Comparison of ENCODE assay signal across 20 cellular contexts in genomic region chr1:67372136-67372535, GRCh38. TPM values are rescaled to one million over a fixed set of nuclear protein-coding genes. Genes with fewer than 3 reads are reported as not detected.
DNase-seq lines count a peak whose midpoint lies in the region; ATAC-seq and TF ChIP-seq lines count a peak whose summit lies in the region.
"Had no signal": no experiment of that assay in that cellular context is flagged by ENCODE, and none has a peak within 500 bp of the region (broad histone marks: within the 10 kb centered on the region; RNA-seq: fewer than 3 reads in every experiment).

No MANE protein-coding gene starts in this region.

- peaks cover 38% of the 10 kb centered on the region for H3K36me3 Mint-ChIP-seq in activated CD8-positive, alpha-beta memory T cell treated with anti-CD3 and anti-CD28 coated beads, Interleukin-2, amount 10 ng/mL, durations not matched to agents 7 days and 5 days
- peaks cover 0 to 58% (median 5%) of the 10 kb centered on the region in 5 donors for H3K36me3 Mint-ChIP-seq in naive thymus-derived CD4-positive, alpha-beta T cell

- H3K9me3 Mint-ChIP-seq in activated CD8-positive, alpha-beta memory T cell treated with anti-CD3 and anti-CD28 coated beads, Interleukin-2, amount 10 ng/mL, durations not matched to agents 7 days and 5 days (ENCODE audit: low read depth): no peaks in the 10 kb centered on the region
- peaks cover 0 to 1% (median 0%) of the 10 kb centered on the region in 11 donors for H3K9me3 Mint-ChIP-seq in naive thymus-derived CD4-positive, alpha-beta T cell
- H3K9me3 Mint-ChIP-seq: activated naive CD8-positive, alpha-beta T cell treated with anti-CD3 and anti-CD28 coated beads, Interleukin-2, amount 10 ng/mL, durations not matched to agents 7 days and 5 days; activated T-cell treated with anti-CD3 and anti-CD28 coated beads, Interleukin-2, amount 50 U/mL, for 4 hours had no signal

- DNase-seq in GM03348 (ENCODE audit: low spot score): peak; percentile 19
- DNase-seq in RWPE2 (ENCODE audit: low spot score): no peak
- DNase-seq in fibroblast of lung (ENCODE audit: low read depth in 2 of 2): peak; percentile 21 to 25
- no peak for DNase-seq in gastrocnemius medialis
- no peak for DNase-seq in activated CD8-positive, alpha-beta memory T cell treated with anti-CD3 and anti-CD28 coated beads, Interleukin-2, amount 10 ng/mL, durations not matched to agents 7 days and 5 days
- no peak for DNase-seq in naive thymus-derived CD4-positive, alpha-beta T cell
- no peak for DNase-seq in GM20000 (ENCODE audit: low spot score)
- DNase-seq: activated CD4-positive, alpha-beta T cell treated with anti-CD3 and anti-CD28 coated beads, Interleukin-2, amount 50 U/mL, for 4 hours; activated naive CD8-positive, alpha-beta T cell treated with anti-CD3 and anti-CD28 coated beads, Interleukin-2, amount 10 ng/mL, durations not matched to agents 7 days and 5 days; activated T-cell treated with anti-CD3 and anti-CD28 coated beads, Interleukin-2, amount 50 U/mL, for 4 hours; BE2C; H7; KBM-7; left ventricle myocardium superior; NCI-H1092 treated with DMSO at 0.1 percent for 48 hours; NCI-H2107; ovary; RPMI8226; stimulated activated CD4-positive, alpha-beta T cell treated with anti-CD3 and anti-CD28 coated beads, Interleukin-2, amount 100 ng/mL, for 48 hours; substantia nigra had no signal

- no peak for TF ChIP-seq POLR2A in gastrocnemius medialis (IDR thresholded peaks at IDR 0.05)

- H3K27ac ChIP-seq in RWPE2 (ENCODE audit: poor library complexity, severe bottlenecking) (no peak overlapping the region), fibroblast of lung (ENCODE audit: insufficient read depth, low read length) (no peak overlapping the region), gastrocnemius medialis (peak overlapping the region; percentile 72 to 84 (median 80))
- no peak overlapping the region for H3K27ac ChIP-seq in naive thymus-derived CD4-positive, alpha-beta T cell (ENCODE audit: low read depth, low read length)
- H3K27ac ChIP-seq: ovary had no signal

- peaks cover 1% of the 10 kb centered on the region for H3K4me1 Mint-ChIP-seq in activated CD8-positive, alpha-beta memory T cell treated with anti-CD3 and anti-CD28 coated beads, Interleukin-2, amount 10 ng/mL, durations not matched to agents 7 days and 5 days
- peaks cover 0 to 20% (median 0%) of the 10 kb centered on the region in 7 donors for H3K4me1 Mint-ChIP-seq in naive thymus-derived CD4-positive, alpha-beta T cell

- H3K4me3 Mint-ChIP-seq in activated CD8-positive, alpha-beta memory T cell treated with anti-CD3 and anti-CD28 coated beads, Interleukin-2, amount 10 ng/mL, durations not matched to agents 7 days and 5 days: no peak overlapping the region
- no peak overlapping the region for H3K4me3 Mint-ChIP-seq in naive thymus-derived CD4-positive, alpha-beta T cell
- H3K4me3 Mint-ChIP-seq: activated naive CD8-positive, alpha-beta T cell treated with anti-CD3 and anti-CD28 coated beads, Interleukin-2, amount 10 ng/mL, durations not matched to agents 7 days and 5 days; activated T-cell treated with anti-CD3 and anti-CD28 coated beads, Interleukin-2, amount 50 U/mL, for 4 hours had no signal

- intact Hi-C loops in gastrocnemius medialis (cut with DNase I; ENCODE audit: low total_unique reads): no loop called here
- intact Hi-C loops in naive thymus-derived CD4-positive, alpha-beta T cell (cut with micrococcal nuclease): no loop called here

- POLR2A ChIA-PET in naive thymus-derived CD4-positive, alpha-beta T cell (lab: Charles Lee): no interaction called here

- no peaks in the 10 kb centered on the region for H3K9me3 ChIP-seq in RWPE2 (ENCODE audit: severe bottlenecking)
- H3K9me3 ChIP-seq in fibroblast of lung (ENCODE audit: control insufficient read depth, insufficient read depth, low read depth, low read length): no peaks in the 10 kb centered on the region
- no peaks in the 10 kb centered on the region for H3K9me3 ChIP-seq in gastrocnemius medialis
- no peaks in the 10 kb centered on the region for H3K9me3 ChIP-seq in naive thymus-derived CD4-positive, alpha-beta T cell (ENCODE audit: control insufficient read depth in 2 of 3, low read length in 3 of 3)
- H3K9me3 ChIP-seq: BE2C, ovary had no signal

- H3K27me3 Mint-ChIP-seq in activated CD8-positive, alpha-beta memory T cell treated with anti-CD3 and anti-CD28 coated beads, Interleukin-2, amount 10 ng/mL, durations not matched to agents 7 days and 5 days: no peaks in the 10 kb centered on the region
- no peaks in the 10 kb centered on the region for H3K27me3 Mint-ChIP-seq in naive thymus-derived CD4-positive, alpha-beta T cell
- H3K27me3 Mint-ChIP-seq: activated naive CD8-positive, alpha-beta T cell treated with anti-CD3 and anti-CD28 coated beads, Interleukin-2, amount 10 ng/mL, durations not matched to agents 7 days and 5 days had no signal

- CTCF ChIA-PET in activated CD8-positive, alpha-beta memory T cell treated with anti-CD3 and anti-CD28 coated beads, Interleukin-2, amount 10 ng/mL, durations not matched to agents 7 days and 5 days (lab: Charles Lee): interaction anchor here (1.3 kb wide), 1 partner anchor 138 kb away, joined by 5 read pairs; no protein-coding TSS in a partner anchor
- CTCF ChIA-PET in naive thymus-derived CD4-positive, alpha-beta T cell (lab: Charles Lee): no interaction called here

- H3K27ac Mint-ChIP-seq in activated CD8-positive, alpha-beta memory T cell treated with anti-CD3 and anti-CD28 coated beads, Interleukin-2, amount 10 ng/mL, durations not matched to agents 7 days and 5 days: no peak overlapping the region
- no peak overlapping the region for H3K27ac Mint-ChIP-seq in naive thymus-derived CD4-positive, alpha-beta T cell
- H3K27ac Mint-ChIP-seq: activated naive CD8-positive, alpha-beta T cell treated with anti-CD3 and anti-CD28 coated beads, Interleukin-2, amount 10 ng/mL, durations not matched to agents 7 days and 5 days had no signal

- H2AFZ ChIP-seq in fibroblast of lung (ENCODE audit: low read length): peak overlapping the region; percentile 7

- H3K4me3 ChIP-seq in RWPE2 (ENCODE audit: severe bottlenecking) (no peak overlapping the region), fibroblast of lung (replicated peaks in 1 of 4; ENCODE audit: control extremely low read depth in 1 of 4, insufficient read depth in 1 of 4, low read depth in 3 of 4, low read length in 4 of 4) (no peak overlapping the region), gastrocnemius medialis (no peak overlapping the region)
- H3K4me3 ChIP-seq in naive thymus-derived CD4-positive, alpha-beta T cell (ENCODE audit: low read length): no peak overlapping the region
- H3K4me3 ChIP-seq: ovary had no signal

- no peaks in the 10 kb centered on the region for H3K79me2 ChIP-seq in fibroblast of lung (ENCODE audit: control insufficient read depth, insufficient read depth, low read length)

- no peak overlapping the region for H3K4me2 ChIP-seq in fibroblast of lung (ENCODE audit: extremely low read depth, insufficient read depth, low read length)

- no peaks in the 10 kb centered on the region for H4K20me1 ChIP-seq in fibroblast of lung (ENCODE audit: control insufficient read depth, extremely low read depth, insufficient read depth, low read length)

- ATAC-seq in RWPE2 (ENCODE audit: low read depth) (0 out of 3 replicates have a peak, but pooled peaks have one; percentile 33), gastrocnemius medialis (peak in 1 of 2 donors; percentile 4)
- no peak for ATAC-seq in activated CD8-positive, alpha-beta memory T cell treated with anti-CD3 and anti-CD28 coated beads, Interleukin-2, amount 10 ng/mL, durations not matched to agents 7 days and 5 days
- ATAC-seq in naive thymus-derived CD4-positive, alpha-beta T cell: no peak
- ATAC-seq: left ventricle myocardium superior had no signal

- H3K9ac ChIP-seq in fibroblast of lung (ENCODE audit: insufficient read depth, low read length): no peak overlapping the region

- in situ Hi-C loops in gastrocnemius medialis (cut with MboI; ENCODE audit: low sequenced_read_pairs in 4 of 4): no loop called here

- H3K4me1 ChIP-seq in RWPE2 (ENCODE audit: insufficient read depth, poor library complexity, severe bottlenecking) (peaks cover 10% of the 10 kb centered on the region), fibroblast of lung (ENCODE audit: control insufficient read depth, extremely low read depth, insufficient read depth, low read length) (no peaks in the 10 kb centered on the region), gastrocnemius medialis (peaks cover 23 to 28% of the 10 kb centered on the region in 2 donors)
- H3K4me1 ChIP-seq in naive thymus-derived CD4-positive, alpha-beta T cell (ENCODE audit: control insufficient read depth in 2 of 2, insufficient read depth in 2 of 2, low read length in 2 of 2): no peaks in the 10 kb centered on the region
- H3K4me1 ChIP-seq: BE2C had no signal

- H3K36me3 ChIP-seq in RWPE2 (ENCODE audit: low read depth) (no peaks in the 10 kb centered on the region), fibroblast of lung (ENCODE audit: control insufficient read depth, insufficient read depth, low read length) (no peaks in the 10 kb centered on the region), gastrocnemius medialis (no peaks in the 10 kb centered on the region)
- H3K36me3 ChIP-seq in naive thymus-derived CD4-positive, alpha-beta T cell (ENCODE audit: control insufficient read depth in 2 of 3, insufficient read depth in 3 of 3, low read length in 3 of 3): no peaks in the 10 kb centered on the region
- H3K36me3 ChIP-seq: BE2C, ovary had no signal

- TF ChIP-seq CTCF in RWPE2 (IDR thresholded peaks at IDR 0.05; ENCODE audit: poor library complexity, severe bottlenecking) (no peak), fibroblast of lung (conservative IDR thresholded peaks at IDR 0.05 in 1 of 2, IDR thresholded peaks at IDR 0.05 in 1 of 2; ENCODE audit: low read depth in 1 of 2, low read length in 2 of 2) (no peak), gastrocnemius medialis (IDR thresholded peaks at IDR 0.05 in 4 of 5, conservative IDR thresholded peaks at IDR 0.05 in 1 of 5) (no peak), GM20000 (IDR thresholded peaks at IDR 0.05; ENCODE audit: extremely low read depth, missing control alignments) (no peak)

- no peaks in the 10 kb centered on the region for H3K27me3 ChIP-seq in RWPE2 (ENCODE audit: insufficient read depth, poor library complexity, severe bottlenecking)
- H3K27me3 ChIP-seq in fibroblast of lung (ENCODE audit: control insufficient read depth, insufficient read depth, low read length): no peaks in the 10 kb centered on the region
- H3K27me3 ChIP-seq in gastrocnemius medialis: no peaks in the 10 kb centered on the region
- no peaks in the 10 kb centered on the region for H3K27me3 ChIP-seq in naive thymus-derived CD4-positive, alpha-beta T cell (ENCODE audit: control insufficient read depth in 2 of 2, insufficient read depth in 2 of 2, low read length in 2 of 2)
- H3K27me3 ChIP-seq: BE2C, ovary had no signal

RNA-seq across cellular contexts. Expression of gene SERBP1, which starts 58.1 kb away (rescaled TPM):
- total RNA-seq in fibroblast of lung: 128 TPM in 2 replicates
- polyA plus RNA-seq in fibroblast of lung: 273 and 331 TPM in 2 replicates
- 218 and 265 TPM in 2 replicates for polyA plus RNA-seq in fibroblast of lung (2012)
- polyA minus RNA-seq in fibroblast of lung (ENCODE audit: low replicate concordance): 25.8 and 43.3 TPM in 2 replicates
- total RNA-seq in gastrocnemius medialis: 100 to 1,000 TPM; 249 to 353 (median 311) TPM
- 100 to 1,000 TPM; 250 to 347 TPM for total RNA-seq in activated CD8-positive, alpha-beta memory T cell treated with anti-CD3 and anti-CD28 coated beads, Interleukin-2, amount 10 ng/mL, durations not matched to agents 7 days and 5 days
- total RNA-seq in naive thymus-derived CD4-positive, alpha-beta T cell: 100 to 1,000 TPM; 108 to 282 (median 151) TPM
- polyA plus RNA-seq in naive thymus-derived CD4-positive, alpha-beta T cell: 100 to 1,000 TPM; 120 to 155 TPM

Comparison
In these comparisons a context has a peak if more than half of its experiments do, and no peak if none do; other contexts are left out.
1. DNase-seq: peak in GM03348 (single experiment) and fibroblast of lung (2 of 2); none in RWPE2 (single experiment), gastrocnemius medialis (0 of 2), activated CD8-positive, alpha-beta memory T cell treated with anti-CD3 and anti-CD28 coated beads, Interleukin-2, amount 10 ng/mL, durations not matched to agents 7 days and 5 days (single experiment), naive thymus-derived CD4-positive, alpha-beta T cell (0 of 9) and GM20000 (single experiment).
2. H3K27ac ChIP-seq: peak in gastrocnemius medialis (4 of 4); none in RWPE2 (single experiment), fibroblast of lung (single experiment) and naive thymus-derived CD4-positive, alpha-beta T cell (single experiment).